1 cellular context compared by ENCODE assay signal in genomic region chr3:186097663-186098451, GRCh38.
A peak's percentile ranks its signal among the peaks of the same experiment; 100 is the strongest.
TF ChIP-seq lines count a peak whose summit lies in the region.

No MANE protein-coding gene starts in this region.

TF ChIP-seq in HepG2, 621 proteins besides CTCF, POLR2A, EP300 and RAD21 (continued from another document and continues in another):
- TF ChIP-seq HHEX (CRISPR knock-in tag; IDR thresholded peaks at IDR 0.05) = no peak
- no peak for TF ChIP-seq CERS6 (CRISPR knock-in tag; IDR thresholded peaks at IDR 0.05)
- TF ChIP-seq GPN1 (CRISPR knock-in tag; IDR thresholded peaks at IDR 0.05; ENCODE audit: borderline replicate concordance) = no peak
- TF ChIP-seq JARID2 (CRISPR knock-in tag; IDR thresholded peaks at IDR 0.05; ENCODE audit: insufficient replicate concordance) = peak; percentile 50
- no peak for TF ChIP-seq RBM39 (IDR thresholded peaks at IDR 0.05; ENCODE audit: low read depth, low read length, poor library complexity, severe bottlenecking)
- TF ChIP-seq SSRP1 (CRISPR knock-in tag; IDR thresholded peaks at IDR 0.05) = peak; percentile 2; the same call in 1 of the 2 replicates
- TF ChIP-seq ZNF326 (CRISPR knock-in tag; IDR thresholded peaks at IDR 0.05; ENCODE audit: borderline replicate concordance) = no peak
- TF ChIP-seq GATAD2A (CRISPR knock-in tag; IDR thresholded peaks at IDR 0.05) = peak; percentile 68
- TF ChIP-seq SOX6 (IDR thresholded peaks at IDR 0.05) = no peak
- peak; percentile 99 for TF ChIP-seq SOX6 (CRISPR knock-in tag; IDR thresholded peaks at IDR 0.05)
- no peak for TF ChIP-seq KLF12 (CRISPR knock-in tag; IDR thresholded peaks at IDR 0.05; ENCODE audit: borderline replicate concordance)
- TF ChIP-seq ZNF207 (IDR thresholded peaks at IDR 0.05; ENCODE audit: borderline replicate concordance) = no peak
- no peak for TF ChIP-seq SIN3B (IDR thresholded peaks at IDR 0.05; ENCODE audit: low read length)
- no peak for TF ChIP-seq HMG20B (CRISPR knock-in tag; conservative IDR thresholded peaks at IDR 0.05)
- no peak for TF ChIP-seq ZNF460 (CRISPR knock-in tag; IDR thresholded peaks at IDR 0.05; ENCODE audit: borderline replicate concordance)
- TF ChIP-seq ATRX (CRISPR knock-in tag; IDR thresholded peaks at IDR 0.05; ENCODE audit: borderline replicate concordance) = no peak
- no peak for TF ChIP-seq RORA (CRISPR knock-in tag; IDR thresholded peaks at IDR 0.05)
- no peak for TF ChIP-seq MYNN (CRISPR knock-in tag; IDR thresholded peaks at IDR 0.05; ENCODE audit: low read depth)
- TF ChIP-seq ZNF484 (CRISPR knock-in tag; IDR thresholded peaks at IDR 0.05; ENCODE audit: borderline replicate concordance, low read depth) = no peak
- no peak for TF ChIP-seq NFE2L2 (IDR thresholded peaks at IDR 0.05; ENCODE audit: low read length)
- TF ChIP-seq HNRNPK (IDR thresholded peaks at IDR 0.05; ENCODE audit: low read depth, low read length, poor library complexity, severe bottlenecking) = no peak
- TF ChIP-seq RXRB (CRISPR knock-in tag; IDR thresholded peaks at IDR 0.05; ENCODE audit: borderline replicate concordance) = peak; percentile 64; the same call in 1 of the 2 replicates
- TF ChIP-seq EZH2 (conservative IDR thresholded peaks at IDR 0.05; ENCODE audit: low read depth, low read length) = no peak
- TF ChIP-seq GTF2F1 (IDR thresholded peaks at IDR 0.05; ENCODE audit: low read length) = no peak
- no peak for TF ChIP-seq MTF2 (CRISPR knock-in tag; IDR thresholded peaks at IDR 0.05; ENCODE audit: borderline replicate concordance)
- no peak for TF ChIP-seq ZBTB8A (CRISPR knock-in tag; IDR thresholded peaks at IDR 0.05; ENCODE audit: borderline replicate concordance, low read depth)
- no peak for TF ChIP-seq PRPF4 (IDR thresholded peaks at IDR 0.05; ENCODE audit: low read depth, low read length, poor library complexity, severe bottlenecking)
- TF ChIP-seq, protein P1, sequence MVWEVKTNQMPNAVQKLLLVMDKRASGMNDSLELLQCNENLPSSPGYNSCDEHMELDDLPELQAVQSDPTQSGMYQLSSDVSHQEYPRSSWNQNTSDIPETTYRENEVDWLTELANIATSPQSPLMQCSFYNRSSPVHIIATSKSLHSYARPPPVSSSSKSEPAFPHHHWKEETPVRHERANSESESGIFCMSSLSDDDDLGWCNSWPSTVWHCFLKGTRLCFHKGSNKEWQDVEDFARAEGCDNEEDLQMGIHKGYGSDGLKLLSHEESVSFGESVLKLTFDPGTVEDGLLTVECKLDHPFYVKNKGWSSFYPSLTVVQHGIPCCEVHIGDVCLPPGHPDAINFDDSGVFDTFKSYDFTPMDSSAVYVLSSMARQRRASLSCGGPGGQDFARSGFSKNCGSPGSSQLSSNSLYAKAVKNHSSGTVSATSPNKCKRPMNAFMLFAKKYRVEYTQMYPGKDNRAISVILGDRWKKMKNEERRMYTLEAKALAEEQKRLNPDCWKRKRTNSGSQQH (CRISPR knock-in tag; IDR thresholded peaks at IDR 0.05; ENCODE audit: low read depth) = no peak; the same call in 1 of the 2 replicates
- TF ChIP-seq SNRNP70 (IDR thresholded peaks at IDR 0.05; ENCODE audit: low read depth, low read length) = no peak
- TF ChIP-seq ZNF296 (CRISPR knock-in tag; conservative IDR thresholded peaks at IDR 0.05) = no peak
- TF ChIP-seq ZNF12 (CRISPR knock-in tag; IDR thresholded peaks at IDR 0.05) = no peak
- TF ChIP-seq MBNL3 (CRISPR knock-in tag; conservative IDR thresholded peaks at IDR 0.05) = no peak
- no peak; the same call in 1 of the 2 replicates for TF ChIP-seq ZNF761 (CRISPR knock-in tag; conservative IDR thresholded peaks at IDR 0.05)
- TF ChIP-seq MAX (IDR thresholded peaks at IDR 0.05) = peak; percentile 72
- TF ChIP-seq EEA1 (CRISPR knock-in tag; IDR thresholded peaks at IDR 0.05; ENCODE audit: borderline replicate concordance) = no peak
- TF ChIP-seq CC2D1A (CRISPR knock-in tag; IDR thresholded peaks at IDR 0.05) = peak; percentile 75; the same call in 1 of the 2 replicates
- peak; percentile 45; the same call in 1 of the 2 replicates for TF ChIP-seq PHF8 (CRISPR knock-in tag; IDR thresholded peaks at IDR 0.05)
- TF ChIP-seq DR1 (CRISPR knock-in tag; IDR thresholded peaks at IDR 0.05) = no peak
- TF ChIP-seq NKX3-1 (CRISPR knock-in tag; IDR thresholded peaks at IDR 0.05) = no peak
- no peak for TF ChIP-seq ZBTB14 (CRISPR knock-in tag; IDR thresholded peaks at IDR 0.05)
- no peak for TF ChIP-seq SRF (IDR thresholded peaks at IDR 0.05; ENCODE audit: low read depth, low read length)
- no peak; the same call in 1 of the 2 replicates for TF ChIP-seq ARNTL (CRISPR knock-in tag; IDR thresholded peaks at IDR 0.05)
- TF ChIP-seq PBX3 (CRISPR knock-in tag; IDR thresholded peaks at IDR 0.05; ENCODE audit: borderline replicate concordance) = no peak
- no peak for TF ChIP-seq KDM6A (CRISPR knock-in tag; IDR thresholded peaks at IDR 0.05; ENCODE audit: low read depth)
- TF ChIP-seq ZNF574 (CRISPR knock-in tag; IDR thresholded peaks at IDR 0.05) = 0 out of 2 replicates have a peak, but pooled peaks have one; percentile 63
- TF ChIP-seq GLMP (CRISPR knock-in tag; IDR thresholded peaks at IDR 0.05; ENCODE audit: borderline replicate concordance) = no peak
- TF ChIP-seq, protein P2, sequence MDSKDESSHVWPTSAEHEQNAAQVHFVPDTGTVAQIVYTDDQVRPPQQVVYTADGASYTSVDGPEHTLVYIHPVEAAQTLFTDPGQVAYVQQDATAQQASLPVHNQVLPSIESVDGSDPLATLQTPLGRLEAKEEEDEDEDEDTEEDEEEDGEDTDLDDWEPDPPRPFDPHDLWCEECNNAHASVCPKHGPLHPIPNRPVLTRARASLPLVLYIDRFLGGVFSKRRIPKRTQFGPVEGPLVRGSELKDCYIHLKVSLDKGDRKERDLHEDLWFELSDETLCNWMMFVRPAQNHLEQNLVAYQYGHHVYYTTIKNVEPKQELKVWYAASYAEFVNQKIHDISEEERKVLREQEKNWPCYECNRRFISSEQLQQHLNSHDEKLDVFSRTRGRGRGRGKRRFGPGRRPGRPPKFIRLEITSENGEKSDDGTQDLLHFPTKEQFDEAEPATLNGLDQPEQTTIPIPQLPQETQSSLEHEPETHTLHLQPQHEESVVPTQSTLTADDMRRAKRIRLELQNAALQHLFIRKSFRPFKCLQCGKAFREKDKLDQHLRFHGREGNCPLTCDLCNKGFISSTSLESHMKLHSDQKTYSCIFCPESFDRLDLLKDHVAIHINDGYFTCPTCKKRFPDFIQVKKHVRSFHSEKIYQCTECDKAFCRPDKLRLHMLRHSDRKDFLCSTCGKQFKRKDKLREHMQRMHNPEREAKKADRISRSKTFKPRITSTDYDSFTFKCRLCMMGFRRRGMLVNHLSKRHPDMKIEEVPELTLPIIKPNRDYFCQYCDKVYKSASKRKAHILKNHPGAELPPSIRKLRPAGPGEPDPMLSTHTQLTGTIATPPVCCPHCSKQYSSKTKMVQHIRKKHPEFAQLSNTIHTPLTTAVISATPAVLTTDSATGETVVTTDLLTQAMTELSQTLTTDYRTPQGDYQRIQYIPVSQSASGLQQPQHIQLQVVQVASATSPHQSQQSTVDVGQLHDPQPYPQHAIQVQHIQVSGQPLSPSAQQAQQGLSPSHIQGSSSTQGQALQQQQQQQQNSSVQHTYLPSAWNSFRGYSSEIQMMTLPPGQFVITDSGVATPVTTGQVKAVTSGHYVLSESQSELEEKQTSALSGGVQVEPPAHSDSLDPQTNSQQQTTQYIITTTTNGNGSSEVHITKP (CRISPR knock-in tag; IDR thresholded peaks at IDR 0.05; ENCODE audit: low read depth) = peak; percentile 100
- no peak for TF ChIP-seq ZNF839 (CRISPR knock-in tag; IDR thresholded peaks at IDR 0.05; ENCODE audit: borderline replicate concordance)
- TF ChIP-seq ZFYVE20 (CRISPR knock-in tag; IDR thresholded peaks at IDR 0.05; ENCODE audit: borderline replicate concordance, low read depth) = no peak
- peak; percentile 22; the same call in 1 of the 2 replicates for TF ChIP-seq ZNF746 (CRISPR knock-in tag; IDR thresholded peaks at IDR 0.05)
- TF ChIP-seq MXD4 (CRISPR knock-in tag; IDR thresholded peaks at IDR 0.05) = no peak
- TF ChIP-seq XBP1 (CRISPR knock-in tag; IDR thresholded peaks at IDR 0.05) = no peak
- peak; percentile 55; the same call in 1 of the 2 replicates for TF ChIP-seq ZNF431 (CRISPR knock-in tag; IDR thresholded peaks at IDR 0.05; ENCODE audit: borderline replicate concordance, low read depth)
- no peak; the same call in 1 of the 2 replicates for TF ChIP-seq KDM4B (CRISPR knock-in tag; IDR thresholded peaks at IDR 0.05)
- TF ChIP-seq ZNF432 (CRISPR knock-in tag; IDR thresholded peaks at IDR 0.05; ENCODE audit: borderline replicate concordance) = no peak
- peak; percentile 88 for TF ChIP-seq SALL1 (CRISPR knock-in tag; IDR thresholded peaks at IDR 0.05)
- TF ChIP-seq U2AF2 (IDR thresholded peaks at IDR 0.05; ENCODE audit: low read depth, low read length) = no peak
- TF ChIP-seq ZNF563 (CRISPR knock-in tag; IDR thresholded peaks at IDR 0.05) = no peak
- TF ChIP-seq ZKSCAN5 (CRISPR knock-in tag; IDR thresholded peaks at IDR 0.05) = no peak
- TF ChIP-seq ZBTB21 (CRISPR knock-in tag; IDR thresholded peaks at IDR 0.05) = no peak
- TF ChIP-seq ADNP (CRISPR knock-in tag; IDR thresholded peaks at IDR 0.05) = no peak
- peak; percentile 42; the same call in 1 of the 2 replicates for TF ChIP-seq ZNF792 (CRISPR knock-in tag; IDR thresholded peaks at IDR 0.05)
- no peak; the same call in 1 of the 2 replicates for TF ChIP-seq ZNF704 (CRISPR knock-in tag; IDR thresholded peaks at IDR 0.05; ENCODE audit: borderline replicate concordance)
- TF ChIP-seq AKAP8 (CRISPR knock-in tag; IDR thresholded peaks at IDR 0.05) = no peak
- no peak for TF ChIP-seq PAWR (CRISPR knock-in tag; IDR thresholded peaks at IDR 0.05; ENCODE audit: borderline replicate concordance)
